ENCODE assay signal across 1 cellular context in the genomic region with DNA sequence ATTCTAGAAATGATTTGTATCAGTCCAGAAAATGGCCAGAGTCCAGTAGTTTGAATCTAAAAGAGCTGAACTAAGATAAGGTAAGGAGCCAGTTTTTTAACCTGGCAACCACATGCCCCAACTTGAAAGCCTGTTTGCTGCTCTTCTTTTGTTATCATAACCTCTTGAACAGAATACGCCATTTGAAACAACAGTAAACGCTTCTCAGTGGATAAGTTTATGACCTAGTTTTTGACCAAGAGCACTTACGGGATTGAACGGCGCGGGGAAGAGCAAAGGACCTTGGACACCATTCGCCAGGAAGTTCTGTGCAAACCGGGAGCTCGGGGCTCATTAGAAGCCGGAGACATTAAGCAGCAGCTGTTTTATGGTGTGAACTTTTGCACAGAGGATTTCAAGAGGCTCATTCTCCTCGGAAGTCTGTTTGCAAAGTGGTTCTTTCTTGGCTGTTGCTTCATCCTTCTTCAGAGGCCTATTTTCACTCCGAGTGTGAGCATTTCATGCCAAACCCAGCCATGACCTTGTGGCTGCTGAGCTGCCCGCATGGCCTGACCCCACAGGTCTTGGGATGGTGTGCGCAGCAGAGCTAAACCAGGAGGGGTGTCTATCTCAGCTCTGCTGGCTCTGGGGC.
TF ChIP-seq lines count a peak whose summit lies in the region.

No MANE protein-coding gene starts in this region.

TF ChIP-seq in GM23338, 12 proteins besides CTCF, POLR2A, EP300 and RAD21 (continued from another document):
- TF ChIP-seq, protein P1, sequence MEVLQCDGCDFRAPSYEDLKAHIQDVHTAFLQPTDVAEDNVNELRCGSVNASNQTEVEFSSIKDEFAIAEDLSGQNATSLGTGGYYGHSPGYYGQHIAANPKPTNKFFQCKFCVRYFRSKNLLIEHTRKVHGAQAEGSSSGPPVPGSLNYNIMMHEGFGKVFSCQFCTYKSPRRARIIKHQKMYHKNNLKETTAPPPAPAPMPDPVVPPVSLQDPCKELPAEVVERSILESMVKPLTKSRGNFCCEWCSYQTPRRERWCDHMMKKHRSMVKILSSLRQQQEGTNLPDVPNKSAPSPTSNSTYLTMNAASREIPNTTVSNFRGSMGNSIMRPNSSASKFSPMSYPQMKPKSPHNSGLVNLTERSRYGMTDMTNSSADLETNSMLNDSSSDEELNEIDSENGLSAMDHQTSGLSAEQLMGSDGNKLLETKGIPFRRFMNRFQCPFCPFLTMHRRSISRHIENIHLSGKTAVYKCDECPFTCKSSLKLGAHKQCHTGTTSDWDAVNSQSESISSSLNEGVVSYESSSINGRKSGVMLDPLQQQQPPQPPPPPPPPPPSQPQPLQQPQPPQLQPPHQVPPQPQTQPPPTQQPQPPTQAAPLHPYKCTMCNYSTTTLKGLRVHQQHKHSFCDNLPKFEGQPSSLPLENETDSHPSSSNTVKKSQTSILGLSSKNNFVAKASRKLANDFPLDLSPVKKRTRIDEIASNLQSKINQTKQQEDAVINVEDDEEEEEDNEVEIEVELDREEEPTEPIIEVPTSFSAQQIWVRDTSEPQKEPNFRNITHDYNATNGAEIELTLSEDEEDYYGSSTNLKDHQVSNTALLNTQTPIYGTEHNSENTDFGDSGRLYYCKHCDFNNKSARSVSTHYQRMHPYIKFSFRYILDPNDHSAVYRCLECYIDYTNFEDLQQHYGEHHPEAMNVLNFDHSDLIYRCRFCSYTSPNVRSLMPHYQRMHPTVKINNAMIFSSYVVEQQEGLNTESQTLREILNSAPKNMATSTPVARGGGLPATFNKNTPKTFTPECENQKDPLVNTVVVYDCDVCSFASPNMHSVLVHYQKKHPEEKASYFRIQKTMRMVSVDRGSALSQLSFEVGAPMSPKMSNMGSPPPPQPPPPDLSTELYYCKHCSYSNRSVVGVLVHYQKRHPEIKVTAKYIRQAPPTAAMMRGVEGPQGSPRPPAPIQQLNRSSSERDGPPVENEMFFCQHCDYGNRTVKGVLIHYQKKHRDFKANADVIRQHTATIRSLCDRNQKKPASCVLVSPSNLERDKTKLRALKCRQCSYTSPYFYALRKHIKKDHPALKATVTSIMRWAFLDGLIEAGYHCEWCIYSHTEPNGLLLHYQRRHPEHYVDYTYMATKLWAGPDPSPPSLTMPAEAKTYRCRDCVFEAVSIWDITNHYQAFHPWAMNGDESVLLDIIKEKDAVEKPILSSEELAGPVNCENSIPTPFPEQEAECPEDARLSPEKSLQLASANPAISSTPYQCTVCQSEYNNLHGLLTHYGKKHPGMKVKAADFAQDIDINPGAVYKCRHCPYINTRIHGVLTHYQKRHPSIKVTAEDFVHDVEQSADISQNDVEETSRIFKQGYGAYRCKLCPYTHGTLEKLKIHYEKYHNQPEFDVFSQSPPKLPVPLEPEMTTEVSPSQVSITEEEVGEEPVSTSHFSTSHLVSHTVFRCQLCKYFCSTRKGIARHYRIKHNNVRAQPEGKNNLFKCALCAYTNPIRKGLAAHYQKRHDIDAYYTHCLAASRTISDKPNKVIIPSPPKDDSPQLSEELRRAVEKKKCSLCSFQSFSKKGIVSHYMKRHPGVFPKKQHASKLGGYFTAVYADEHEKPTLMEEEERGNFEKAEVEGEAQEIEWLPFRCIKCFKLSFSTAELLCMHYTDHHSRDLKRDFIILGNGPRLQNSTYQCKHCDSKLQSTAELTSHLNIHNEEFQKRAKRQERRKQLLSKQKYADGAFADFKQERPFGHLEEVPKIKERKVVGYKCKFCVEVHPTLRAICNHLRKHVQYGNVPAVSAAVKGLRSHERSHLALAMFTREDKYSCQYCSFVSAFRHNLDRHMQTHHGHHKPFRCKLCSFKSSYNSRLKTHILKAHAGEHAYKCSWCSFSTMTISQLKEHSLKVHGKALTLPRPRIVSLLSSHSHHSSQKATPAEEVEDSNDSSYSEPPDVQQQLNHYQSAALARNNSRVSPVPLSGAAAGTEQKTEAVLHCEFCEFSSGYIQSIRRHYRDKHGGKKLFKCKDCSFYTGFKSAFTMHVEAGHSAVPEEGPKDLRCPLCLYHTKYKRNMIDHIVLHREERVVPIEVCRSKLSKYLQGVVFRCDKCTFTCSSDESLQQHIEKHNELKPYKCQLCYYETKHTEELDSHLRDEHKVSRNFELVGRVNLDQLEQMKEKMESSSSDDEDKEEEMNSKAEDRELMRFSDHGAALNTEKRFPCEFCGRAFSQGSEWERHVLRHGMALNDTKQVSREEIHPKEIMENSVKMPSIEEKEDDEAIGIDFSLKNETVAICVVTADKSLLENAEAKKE (CRISPR knock-in tag; IDR thresholded peaks at IDR 0.05) = no peak
- TF ChIP-seq CREB1 (CRISPR knock-in tag; IDR thresholded peaks at IDR 0.05; ENCODE audit: low read depth) = no peak
- no peak for TF ChIP-seq STAT1 (IDR thresholded peaks at IDR 0.05; ENCODE audit: unreplicated experiment)
- TF ChIP-seq EZH2phosphoT487 (IDR thresholded peaks at IDR 0.05; ENCODE audit: unreplicated experiment) = no peak
- TF ChIP-seq JUNB (IDR thresholded peaks at IDR 0.05; ENCODE audit: unreplicated experiment) = no peak
- no peak for TF ChIP-seq NANOG (IDR thresholded peaks at IDR 0.05; ENCODE audit: borderline replicate concordance)
- TF ChIP-seq, protein P2, sequence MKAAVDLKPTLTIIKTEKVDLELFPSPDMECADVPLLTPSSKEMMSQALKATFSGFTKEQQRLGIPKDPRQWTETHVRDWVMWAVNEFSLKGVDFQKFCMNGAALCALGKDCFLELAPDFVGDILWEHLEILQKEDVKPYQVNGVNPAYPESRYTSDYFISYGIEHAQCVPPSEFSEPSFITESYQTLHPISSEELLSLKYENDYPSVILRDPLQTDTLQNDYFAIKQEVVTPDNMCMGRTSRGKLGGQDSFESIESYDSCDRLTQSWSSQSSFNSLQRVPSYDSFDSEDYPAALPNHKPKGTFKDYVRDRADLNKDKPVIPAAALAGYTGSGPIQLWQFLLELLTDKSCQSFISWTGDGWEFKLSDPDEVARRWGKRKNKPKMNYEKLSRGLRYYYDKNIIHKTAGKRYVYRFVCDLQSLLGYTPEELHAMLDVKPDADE (IDR thresholded peaks at IDR 0.05) = no peak
- TF ChIP-seq, protein P3, sequence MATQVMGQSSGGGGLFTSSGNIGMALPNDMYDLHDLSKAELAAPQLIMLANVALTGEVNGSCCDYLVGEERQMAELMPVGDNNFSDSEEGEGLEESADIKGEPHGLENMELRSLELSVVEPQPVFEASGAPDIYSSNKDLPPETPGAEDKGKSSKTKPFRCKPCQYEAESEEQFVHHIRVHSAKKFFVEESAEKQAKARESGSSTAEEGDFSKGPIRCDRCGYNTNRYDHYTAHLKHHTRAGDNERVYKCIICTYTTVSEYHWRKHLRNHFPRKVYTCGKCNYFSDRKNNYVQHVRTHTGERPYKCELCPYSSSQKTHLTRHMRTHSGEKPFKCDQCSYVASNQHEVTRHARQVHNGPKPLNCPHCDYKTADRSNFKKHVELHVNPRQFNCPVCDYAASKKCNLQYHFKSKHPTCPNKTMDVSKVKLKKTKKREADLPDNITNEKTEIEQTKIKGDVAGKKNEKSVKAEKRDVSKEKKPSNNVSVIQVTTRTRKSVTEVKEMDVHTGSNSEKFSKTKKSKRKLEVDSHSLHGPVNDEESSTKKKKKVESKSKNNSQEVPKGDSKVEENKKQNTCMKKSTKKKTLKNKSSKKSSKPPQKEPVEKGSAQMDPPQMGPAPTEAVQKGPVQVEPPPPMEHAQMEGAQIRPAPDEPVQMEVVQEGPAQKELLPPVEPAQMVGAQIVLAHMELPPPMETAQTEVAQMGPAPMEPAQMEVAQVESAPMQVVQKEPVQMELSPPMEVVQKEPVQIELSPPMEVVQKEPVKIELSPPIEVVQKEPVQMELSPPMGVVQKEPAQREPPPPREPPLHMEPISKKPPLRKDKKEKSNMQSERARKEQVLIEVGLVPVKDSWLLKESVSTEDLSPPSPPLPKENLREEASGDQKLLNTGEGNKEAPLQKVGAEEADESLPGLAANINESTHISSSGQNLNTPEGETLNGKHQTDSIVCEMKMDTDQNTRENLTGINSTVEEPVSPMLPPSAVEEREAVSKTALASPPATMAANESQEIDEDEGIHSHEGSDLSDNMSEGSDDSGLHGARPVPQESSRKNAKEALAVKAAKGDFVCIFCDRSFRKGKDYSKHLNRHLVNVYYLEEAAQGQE (IDR thresholded peaks at IDR 0.05; ENCODE audit: unreplicated experiment) = no peak
- no peak for TF ChIP-seq EZH2 (IDR thresholded peaks at IDR 0.05; ENCODE audit: low read depth, unreplicated experiment)
- no peak for TF ChIP-seq ZNF114 (CRISPR knock-in tag; IDR thresholded peaks at IDR 0.05)
TF ChIP-seq in GM23338: peak in this region for 0.
